12 cellular contexts compared by ENCODE assay signal in the genomic region with DNA sequence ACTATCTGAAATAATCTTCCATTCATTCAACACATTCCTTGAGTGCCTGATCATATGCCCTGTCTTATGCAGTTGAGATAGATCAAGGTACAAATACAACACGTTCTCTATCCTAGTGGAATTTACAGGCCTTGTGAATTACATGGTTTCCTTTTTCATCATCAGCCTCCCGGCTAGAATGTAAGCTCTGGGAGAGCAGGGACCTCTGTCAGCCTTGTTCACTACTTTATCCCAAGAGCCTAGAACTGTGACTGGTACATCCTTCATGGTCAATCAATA. TPM values are rescaled to one million over a fixed set of nuclear protein-coding genes. Genes with fewer than 3 reads are reported as not detected.
DNase-seq lines count a peak whose midpoint lies in the region; ATAC-seq and TF ChIP-seq lines count a peak whose summit lies in the region.
"Had no signal": no experiment of that assay in that cellular context is flagged by ENCODE, and none has a peak within 500 bp of the region (broad histone marks: within the 10 kb centered on the region; RNA-seq: fewer than 3 reads in every experiment).

No MANE protein-coding gene starts in this region.

- H3K4me1 ChIP-seq in hepatocyte (ENCODE audit: insufficient read depth) (no peaks in the 10 kb centered on the region), upper lobe of right lung (peaks cover 12% of the 10 kb centered on the region)

- ATAC-seq in stimulated activated naive CD8-positive, alpha-beta T cell treated with anti-CD3 and anti-CD28 coated beads, Interleukin-15, amount 100 ng/mL, for 72 hours, result no peak
- no peak for ATAC-seq in activated CD8-positive, alpha-beta T cell treated with anti-CD3 and anti-CD28 coated beads for 36 hours
- no peak for ATAC-seq in upper lobe of right lung

- H3K4me3 ChIP-seq in hepatocyte, result no peak overlapping the region
- no peak overlapping the region for H3K4me3 ChIP-seq in upper lobe of right lung
- H3K4me3 ChIP-seq: mucosa of descending colon had no signal

- H3K9me3 ChIP-seq in hepatocyte (ENCODE audit: low read depth), result no peaks in the 10 kb centered on the region
- no peaks in the 10 kb centered on the region for H3K9me3 ChIP-seq in upper lobe of right lung
- H3K9me3 ChIP-seq: mucosa of descending colon, stomach had no signal

- H3K9me2 ChIP-seq in hepatocyte (replicated peaks; ENCODE audit: insufficient read depth), result no peaks in the 10 kb centered on the region

- H3K4me1 Mint-ChIP-seq in stimulated activated naive CD8-positive, alpha-beta T cell treated with anti-CD3 and anti-CD28 coated beads, Interleukin-15, Interleukin-2, amounts not matched to agents 100 ng/mL and 50 ng/mL, for 24 hours (ENCODE audit: low read depth), result peaks cover 38% of the 10 kb centered on the region
- H3K4me1 Mint-ChIP-seq in stimulated activated naive CD8-positive, alpha-beta T cell treated with anti-CD3 and anti-CD28 coated beads, Interleukin-15, amount 100 ng/mL, for 72 hours, result peaks cover 38% of the 10 kb centered on the region
- peaks cover 30% of the 10 kb centered on the region for H3K4me1 Mint-ChIP-seq in activated CD8-positive, alpha-beta T cell treated with anti-CD3 and anti-CD28 coated beads for 36 hours (ENCODE audit: low read depth)

- H3K36me3 ChIP-seq in hepatocyte (replicated peaks; ENCODE audit: insufficient read depth, low read depth) (no peaks in the 10 kb centered on the region), upper lobe of right lung (no peaks in the 10 kb centered on the region)
- H3K36me3 ChIP-seq: stomach had no signal

- TF ChIP-seq CTCF in activated CD8-positive, alpha-beta T cell treated with anti-CD3 and anti-CD28 coated beads for 36 hours (IDR thresholded peaks at IDR 0.05), result no peak
- TF ChIP-seq CTCF in hepatocyte (IDR thresholded peaks at IDR 0.05; ENCODE audit: poor library complexity), result no peak
- TF ChIP-seq CTCF in upper lobe of right lung (IDR thresholded peaks at IDR 0.05), result no peak

- H2AFZ ChIP-seq in hepatocyte, result peak overlapping the region; percentile 67

- no peak overlapping the region for H3K27ac ChIP-seq in hepatocyte
- H3K27ac ChIP-seq in upper lobe of right lung, result peak overlapping the region; percentile 71

- no peaks in the 10 kb centered on the region for H4K20me1 ChIP-seq in hepatocyte (ENCODE audit: insufficient read depth, poor library complexity, severe bottlenecking)

- H3K4me2 ChIP-seq in hepatocyte, result no peak overlapping the region

- WGBS in hepatocyte (ENCODE audit: low lambda C conversion rate, missing lambda C conversion rate), result 46% methylated on average over 2 of the region's 2 CpGs

- CTCF ChIA-PET in activated CD8-positive, alpha-beta T cell treated with anti-CD3 and anti-CD28 coated beads for 36 hours (lab: Charles Lee), result interaction anchor here (0.7 to 2.8 kb wide), 24 partner anchors 10 to 838 kb away, joined by 3 to 34 read pairs (median 4); a partner anchor contains a TSS

- H3K4me3 Mint-ChIP-seq in stimulated activated naive CD8-positive, alpha-beta T cell treated with anti-CD3 and anti-CD28 coated beads, Interleukin-15, Interleukin-2, amounts not matched to agents 100 ng/mL and 50 ng/mL, for 24 hours, result peak overlapping the region; percentile 17
- H3K4me3 Mint-ChIP-seq in stimulated activated naive CD8-positive, alpha-beta T cell treated with anti-CD3 and anti-CD28 coated beads, Interleukin-15, amount 100 ng/mL, for 72 hours, result peak overlapping the region in 1 of 2 donors; percentile 1
- H3K4me3 Mint-ChIP-seq in activated CD8-positive, alpha-beta T cell treated with anti-CD3 and anti-CD28 coated beads for 36 hours, result no peak overlapping the region

- H3K27me3 Mint-ChIP-seq in stimulated activated naive CD8-positive, alpha-beta T cell treated with anti-CD3 and anti-CD28 coated beads, Interleukin-15, Interleukin-2, amounts not matched to agents 100 ng/mL and 50 ng/mL, for 24 hours, result no peaks in the 10 kb centered on the region
- H3K27me3 Mint-ChIP-seq in stimulated activated naive CD8-positive, alpha-beta T cell treated with anti-CD3 and anti-CD28 coated beads, Interleukin-15, amount 100 ng/mL, for 72 hours, result no peaks in the 10 kb centered on the region
- no peaks in the 10 kb centered on the region for H3K27me3 Mint-ChIP-seq in activated CD8-positive, alpha-beta T cell treated with anti-CD3 and anti-CD28 coated beads for 36 hours

- no peaks in the 10 kb centered on the region for H3K27me3 ChIP-seq in hepatocyte
- H3K27me3 ChIP-seq in upper lobe of right lung, result no peaks in the 10 kb centered on the region
- H3K27me3 ChIP-seq: stomach had no signal

- H3K36me3 Mint-ChIP-seq in stimulated activated naive CD8-positive, alpha-beta T cell treated with anti-CD3 and anti-CD28 coated beads, Interleukin-15, Interleukin-2, amounts not matched to agents 100 ng/mL and 50 ng/mL, for 24 hours (ENCODE audit: low read depth), result no peaks in the 10 kb centered on the region
- no peaks in the 10 kb centered on the region for H3K36me3 Mint-ChIP-seq in activated CD8-positive, alpha-beta T cell treated with anti-CD3 and anti-CD28 coated beads for 36 hours (ENCODE audit: low read depth)

- intact Hi-C loops in activated CD8-positive, alpha-beta T cell treated with anti-CD3 and anti-CD28 coated beads for 36 hours (cut with micrococcal nuclease), result loop anchor here (10.0 kb wide), 2 partner anchors 113 to 1093 kb away; a partner anchor contains a TSS
- intact Hi-C loops in upper lobe of right lung (cut with DNase I), result no loop called here

- H3K27ac Mint-ChIP-seq in stimulated activated naive CD8-positive, alpha-beta T cell treated with anti-CD3 and anti-CD28 coated beads, Interleukin-15, Interleukin-2, amounts not matched to agents 100 ng/mL and 50 ng/mL, for 24 hours, result peak overlapping the region; percentile 99
- H3K27ac Mint-ChIP-seq in stimulated activated naive CD8-positive, alpha-beta T cell treated with anti-CD3 and anti-CD28 coated beads, Interleukin-15, amount 100 ng/mL, for 72 hours, result peak overlapping the region in 1 of 2 donors; percentile 97
- peak overlapping the region; percentile 100 for H3K27ac Mint-ChIP-seq in activated CD8-positive, alpha-beta T cell treated with anti-CD3 and anti-CD28 coated beads for 36 hours

- DNase-seq in stimulated activated naive CD8-positive, alpha-beta T cell treated with anti-CD3 and anti-CD28 coated beads, Interleukin-15, amount 100 ng/mL, for 72 hours, result no peak
- no peak for DNase-seq in activated CD8-positive, alpha-beta T cell treated with anti-CD3 and anti-CD28 coated beads for 36 hours
- DNase-seq in hepatocyte (ENCODE audit: low spot score), result no peak
- no peak for DNase-seq in upper lobe of right lung
- no peak for DNase-seq in NCI-H748 (lab: John Stamatoyannopoulos, UW; ENCODE audit: unreplicated experiment)
- no peak for DNase-seq in NCI-H1105 treated with DMSO at 0.1 percent for 48 hours (lab: John Stamatoyannopoulos, UW)
- DNase-seq in retina, result no peak
- DNase-seq: cortex of kidney, NCI-H2029, stomach had no signal

- POLR2A ChIA-PET in activated CD8-positive, alpha-beta T cell treated with anti-CD3 and anti-CD28 coated beads for 36 hours (lab: Charles Lee), result interaction anchor here (0.9 to 2.6 kb wide), 3 partner anchors 10 to 113 kb away, joined by 3 to 14 read pairs (median 3); a partner anchor contains a TSS

- H3K79me2 ChIP-seq in hepatocyte, result no peaks in the 10 kb centered on the region

- no peaks in the 10 kb centered on the region for H3K9me3 Mint-ChIP-seq in stimulated activated naive CD8-positive, alpha-beta T cell treated with anti-CD3 and anti-CD28 coated beads, Interleukin-15, Interleukin-2, amounts not matched to agents 100 ng/mL and 50 ng/mL, for 24 hours
- H3K9me3 Mint-ChIP-seq in stimulated activated naive CD8-positive, alpha-beta T cell treated with anti-CD3 and anti-CD28 coated beads, Interleukin-15, amount 100 ng/mL, for 72 hours, result no peaks in the 10 kb centered on the region
- H3K9me3 Mint-ChIP-seq in activated CD8-positive, alpha-beta T cell treated with anti-CD3 and anti-CD28 coated beads for 36 hours, result no peaks in the 10 kb centered on the region

RNA-seq across cellular contexts. Expression of a gene that starts 6.9 kb away (rescaled TPM):
- 10 to 100 TPM; 41.0 to 44.7 TPM for total RNA-seq in activated CD8-positive, alpha-beta T cell treated with anti-CD3 and anti-CD28 coated beads for 36 hours
- total RNA-seq in hepatocyte (30.4 and 34.6 TPM in 2 replicates), upper lobe of right lung (18.4 TPM)
- polyA plus RNA-seq in hepatocyte, result 23.7 and 27.7 TPM in 2 replicates

RNA-seq across cellular contexts. Expression of a gene that starts 11.5 kb away (rescaled TPM):
- 10 to 100 TPM; 23.2 to 24.6 TPM for total RNA-seq in activated CD8-positive, alpha-beta T cell treated with anti-CD3 and anti-CD28 coated beads for 36 hours
- 19.5 and 24.3 TPM in 2 replicates for total RNA-seq in hepatocyte
- 9.9 and 11.5 TPM in 2 replicates for polyA plus RNA-seq in hepatocyte
- 5.8 TPM for total RNA-seq in upper lobe of right lung
